Comparison of ENCODE assay signal across 1 cellular context in genomic region chr19:1400281-1401137, GRCh38.
TF ChIP-seq lines count a peak whose summit lies in the region.

No MANE protein-coding gene starts in this region.

TF ChIP-seq in HepG2, 621 proteins besides CTCF, POLR2A, EP300 and RAD21 (continued from another document and continues in another):
- peak; percentile 67 for TF ChIP-seq POGK (CRISPR knock-in tag; conservative IDR thresholded peaks at IDR 0.05)
- TF ChIP-seq ZFP82 (CRISPR knock-in tag; IDR thresholded peaks at IDR 0.05; ENCODE audit: borderline replicate concordance), result 0 out of 2 replicates have a peak, but pooled peaks have one; percentile 61
- no peak for TF ChIP-seq ZNF773 (CRISPR knock-in tag; IDR thresholded peaks at IDR 0.05; ENCODE audit: borderline replicate concordance)
- peak; percentile 83; the same call in 1 of the 2 replicates for TF ChIP-seq TFDP1 (CRISPR knock-in tag; IDR thresholded peaks at IDR 0.05; ENCODE audit: borderline replicate concordance)
- no peak for TF ChIP-seq FIP1L1 (IDR thresholded peaks at IDR 0.05; ENCODE audit: borderline replicate concordance, insufficient read depth, low read depth, low read length)
- no peak for TF ChIP-seq ZNF652 (CRISPR knock-in tag; IDR thresholded peaks at IDR 0.05; ENCODE audit: borderline replicate concordance, low read depth)
- peak; percentile 34; the same call in 1 of the 2 replicates for TF ChIP-seq ZNF205 (CRISPR knock-in tag; IDR thresholded peaks at IDR 0.05)
- no peak for TF ChIP-seq ZNF441 (CRISPR knock-in tag; IDR thresholded peaks at IDR 0.05; ENCODE audit: borderline replicate concordance)
- TF ChIP-seq CENPBD1 (CRISPR knock-in tag; IDR thresholded peaks at IDR 0.05; ENCODE audit: borderline replicate concordance, low read depth), result no peak
- TF ChIP-seq PHF8 (CRISPR knock-in tag; IDR thresholded peaks at IDR 0.05), result peak; percentile 56
- no peak for TF ChIP-seq ZFP36L1 (CRISPR knock-in tag; IDR thresholded peaks at IDR 0.05)
- no peak; the same call in 1 of the 2 replicates for TF ChIP-seq KAT8 (CRISPR knock-in tag; IDR thresholded peaks at IDR 0.05)
- TF ChIP-seq THRA (CRISPR knock-in tag; IDR thresholded peaks at IDR 0.05; ENCODE audit: borderline replicate concordance), result peak; percentile 84; the same call in 1 of the 2 replicates
- TF ChIP-seq MAFK (conservative IDR thresholded peaks at IDR 0.05 in 1 of 2, IDR thresholded peaks at IDR 0.05 in 1 of 2; ENCODE audit: low read length in 2 of 2), result no peak
- peak; percentile 97 for TF ChIP-seq RCOR2 (CRISPR knock-in tag; IDR thresholded peaks at IDR 0.05)
- TF ChIP-seq MED13 (CRISPR knock-in tag; IDR thresholded peaks at IDR 0.05), result peak; percentile 59; the same call in 1 of the 2 replicates
- peak; percentile 4; the same call in 1 of the 2 replicates for TF ChIP-seq STAG1 (CRISPR knock-in tag; IDR thresholded peaks at IDR 0.05)
- TF ChIP-seq ZNF792 (CRISPR knock-in tag; IDR thresholded peaks at IDR 0.05), result peak; percentile 37; the same call in 1 of the 2 replicates
- no peak for TF ChIP-seq XBP1 (CRISPR knock-in tag; IDR thresholded peaks at IDR 0.05)
- TF ChIP-seq THAP11 (CRISPR knock-in tag; IDR thresholded peaks at IDR 0.05), result peak; percentile 50
- TF ChIP-seq ZNF121 (CRISPR knock-in tag; IDR thresholded peaks at IDR 0.05), result peak; percentile 93
- TF ChIP-seq SMAD1 (CRISPR knock-in tag; IDR thresholded peaks at IDR 0.05; ENCODE audit: borderline replicate concordance, low read depth), result no peak
- no peak for TF ChIP-seq HES4 (CRISPR knock-in tag; IDR thresholded peaks at IDR 0.05; ENCODE audit: borderline replicate concordance)
- TF ChIP-seq THAP7 (CRISPR knock-in tag; IDR thresholded peaks at IDR 0.05), result no peak
- peak; percentile 9; the same call in 1 of the 2 replicates for TF ChIP-seq ATF3 (CRISPR knock-in tag; IDR thresholded peaks at IDR 0.05)
- TF ChIP-seq DNMT1 (CRISPR knock-in tag; IDR thresholded peaks at IDR 0.05), result no peak
- TF ChIP-seq ZNF674 (CRISPR knock-in tag; IDR thresholded peaks at IDR 0.05; ENCODE audit: low read depth), result 0 out of 2 replicates have a peak, but pooled peaks have one; percentile 49
- no peak; the same call in 1 of the 2 replicates for TF ChIP-seq CC2D1A (CRISPR knock-in tag; IDR thresholded peaks at IDR 0.05)
- 0 out of 2 replicates have a peak, but pooled peaks have one; percentile 19 for TF ChIP-seq DRAP1 (CRISPR knock-in tag; IDR thresholded peaks at IDR 0.05)
- TF ChIP-seq PHF21A (CRISPR knock-in tag; IDR thresholded peaks at IDR 0.05), result peak; percentile 97
- peak; percentile 87 for TF ChIP-seq KDM6A (CRISPR knock-in tag; IDR thresholded peaks at IDR 0.05; ENCODE audit: low read depth)
- TF ChIP-seq ZNF276 (CRISPR knock-in tag; IDR thresholded peaks at IDR 0.05; ENCODE audit: low read depth), result no peak
- TF ChIP-seq NFYB (CRISPR knock-in tag; IDR thresholded peaks at IDR 0.05), result peak; percentile 70
- no peak; the same call in 1 of the 2 replicates for TF ChIP-seq AKAP8 (CRISPR knock-in tag; IDR thresholded peaks at IDR 0.05)
- no peak for TF ChIP-seq ZNF484 (CRISPR knock-in tag; IDR thresholded peaks at IDR 0.05; ENCODE audit: borderline replicate concordance, low read depth)
- TF ChIP-seq ISX (CRISPR knock-in tag; conservative IDR thresholded peaks at IDR 0.05), result no peak
- no peak for TF ChIP-seq GLI4 (CRISPR knock-in tag; IDR thresholded peaks at IDR 0.05; ENCODE audit: borderline replicate concordance)
- TF ChIP-seq ZNF343 (CRISPR knock-in tag; IDR thresholded peaks at IDR 0.05), result no peak
- no peak for TF ChIP-seq HOXA7 (CRISPR knock-in tag; IDR thresholded peaks at IDR 0.05)
- TF ChIP-seq BRF2 (CRISPR knock-in tag; IDR thresholded peaks at IDR 0.05), result 0 out of 2 replicates have a peak, but pooled peaks have one; percentile 38
- no peak for TF ChIP-seq GPN1 (CRISPR knock-in tag; IDR thresholded peaks at IDR 0.05; ENCODE audit: borderline replicate concordance)
- peak; percentile 74; the same call in 1 of the 2 replicates for TF ChIP-seq ZNF451 (CRISPR knock-in tag; IDR thresholded peaks at IDR 0.05)
- TF ChIP-seq MTF1 (CRISPR knock-in tag; IDR thresholded peaks at IDR 0.05), result no peak
- peak; percentile 56; the same call in 1 of the 2 replicates for TF ChIP-seq ZNF280D (CRISPR knock-in tag; IDR thresholded peaks at IDR 0.05)
- TF ChIP-seq SRF (IDR thresholded peaks at IDR 0.05; ENCODE audit: low read depth, low read length), result no peak
- no peak for TF ChIP-seq ZFP36 (IDR thresholded peaks at IDR 0.05; ENCODE audit: borderline replicate concordance, low read depth, low read length, partially characterized antibody)
- TF ChIP-seq ZNF850 (CRISPR knock-in tag; conservative IDR thresholded peaks at IDR 0.05), result 0 out of 2 replicates have a peak, but pooled peaks have one; percentile 39
- no peak for TF ChIP-seq FOXO4 (CRISPR knock-in tag; conservative IDR thresholded peaks at IDR 0.05)
- peak; percentile 33; the same call in 1 of the 2 replicates for TF ChIP-seq SPEN (CRISPR knock-in tag; IDR thresholded peaks at IDR 0.05; ENCODE audit: low read depth)
- no peak for TF ChIP-seq DMTF1 (CRISPR knock-in tag; IDR thresholded peaks at IDR 0.05)
